18 cellular contexts compared by ENCODE assay signal in genomic region chr7:85828654-85829053, GRCh38.
DNase-seq lines count a peak whose midpoint lies in the region; ATAC-seq and TF ChIP-seq lines count a peak whose summit lies in the region.
"Had no signal": no experiment of that assay in that cellular context is flagged by ENCODE, and none has a peak within 500 bp of the region (broad histone marks: within the 10 kb centered on the region; RNA-seq: fewer than 3 reads in every experiment).

No MANE protein-coding gene starts in this region.

- H3F3A ChIP-seq in PC-9 (ENCODE audit: insufficient read depth, low read depth) (no peaks in the 10 kb centered on the region), smooth muscle cell (ENCODE audit: low read depth) (no peaks in the 10 kb centered on the region)

- no peaks in the 10 kb centered on the region for H3K4me1 Mint-ChIP-seq in T-cell
- H3K4me1 Mint-ChIP-seq: B cell had no signal

- H3K4me1 ChIP-seq in PC-9 (replicated peaks; ENCODE audit: insufficient read depth) (no peaks in the 10 kb centered on the region), fibroblast of lung (ENCODE audit: control insufficient read depth, extremely low read depth, insufficient read depth, low read length) (no peaks in the 10 kb centered on the region), smooth muscle cell (ENCODE audit: low read depth) (no peaks in the 10 kb centered on the region), adrenal gland (replicated peaks in 1 of 2) (no peaks in the 10 kb centered on the region)

- no peak for TF ChIP-seq CTCF in PC-9 (conservative IDR thresholded peaks at IDR 0.05)
- TF ChIP-seq CTCF in fibroblast of lung (conservative IDR thresholded peaks at IDR 0.05 in 1 of 2, IDR thresholded peaks at IDR 0.05 in 1 of 2; ENCODE audit: low read depth in 1 of 2, low read length in 2 of 2), result no peak
- no peak for TF ChIP-seq CTCF in smooth muscle cell (IDR thresholded peaks at IDR 0.05; ENCODE audit: borderline replicate concordance, insufficient read depth, poor library complexity, severe bottlenecking)
- TF ChIP-seq CTCF in adrenal gland (IDR thresholded peaks at IDR 0.05), result no peak

- DNase-seq in H4 (ENCODE audit: low spot score), result peak; percentile 14
- no peak for DNase-seq in PC-9
- peak; percentile 4 to 6 for DNase-seq in fibroblast of lung (ENCODE audit: low read depth in 2 of 2)
- DNase-seq in smooth muscle cell (lab: John Stamatoyannopoulos, UW; ENCODE audit: unreplicated experiment), result no peak
- DNase-seq in NCI-H446 (lab: John Stamatoyannopoulos, UW), result no peak
- no peak for DNase-seq in T-cell
- no peak for DNase-seq in adrenal gland
- DNase-seq: CD4-positive, alpha-beta T cell; DMS79 treated with DMSO at 0.1 percent for 48 hours; GDM1; MG63; NCI-H1092; NCI-H146; NCI-H2081; NCI-H510A treated with DMSO at 0.1 percent for 48 hours; RPMI8226 had no signal

- H3K36me3 ChIP-seq in PC-9 (ENCODE audit: low read depth), result no peaks in the 10 kb centered on the region
- no peaks in the 10 kb centered on the region for H3K36me3 ChIP-seq in fibroblast of lung (ENCODE audit: control insufficient read depth, insufficient read depth, low read length)
- H3K36me3 ChIP-seq in smooth muscle cell (ENCODE audit: low read depth), result no peaks in the 10 kb centered on the region
- no peaks in the 10 kb centered on the region for H3K36me3 ChIP-seq in adrenal gland (replicated peaks in 1 of 2)
- H3K36me3 ChIP-seq: MG63 had no signal

- no peak overlapping the region for H3K4me2 ChIP-seq in PC-9
- no peak overlapping the region for H3K4me2 ChIP-seq in fibroblast of lung (ENCODE audit: extremely low read depth, insufficient read depth, low read length)
- H3K4me2 ChIP-seq in smooth muscle cell, result peak overlapping the region; percentile 25

- no peaks in the 10 kb centered on the region for H3K36me3 Mint-ChIP-seq in T-cell

- H3K27ac Mint-ChIP-seq in T-cell, result no peak overlapping the region
- H3K27ac Mint-ChIP-seq: B cell; CD4-positive, alpha-beta T cell had no signal

- H4K20me1 ChIP-seq in PC-9 (ENCODE audit: insufficient read depth) (no peaks in the 10 kb centered on the region), fibroblast of lung (ENCODE audit: control insufficient read depth, extremely low read depth, insufficient read depth, low read length) (no peaks in the 10 kb centered on the region), smooth muscle cell (ENCODE audit: low read depth) (no peaks in the 10 kb centered on the region)

- 23% methylated on average over 2 of the region's 2 CpGs for WGBS in smooth muscle cell (ENCODE audit: low lambda C conversion rate)
- WGBS in adrenal gland, 4 donors, result 63 to 80% (median 68%) methylated on average over 2 of the region's 2 CpGs

- POLR2A ChIA-PET in PC-9 (lab: Charles Lee; ENCODE audit: unreplicated experiment), result no interaction called here
- POLR2A ChIA-PET in T-cell (lab: Charles Lee), result no interaction called here

- no peak overlapping the region for H3K4me3 Mint-ChIP-seq in T-cell
- H3K4me3 Mint-ChIP-seq: B cell; CD4-positive, alpha-beta T cell had no signal

- H3K27me3 ChIP-seq in PC-9 (ENCODE audit: insufficient read depth, low read depth) (no peaks in the 10 kb centered on the region), fibroblast of lung (ENCODE audit: control insufficient read depth, insufficient read depth, low read length) (no peaks in the 10 kb centered on the region), smooth muscle cell (ENCODE audit: low read depth) (no peaks in the 10 kb centered on the region), adrenal gland (no peaks in the 10 kb centered on the region)
- H3K27me3 ChIP-seq: MG63 had no signal

- no peaks in the 10 kb centered on the region for H3K27me3 Mint-ChIP-seq in T-cell
- H3K27me3 Mint-ChIP-seq: B cell; CD4-positive, alpha-beta T cell had no signal

- peak overlapping the region; percentile 69; the same call in 1 of the 2 replicates for H2AFZ ChIP-seq in PC-9
- no peak overlapping the region for H2AFZ ChIP-seq in fibroblast of lung (ENCODE audit: low read length)
- peak overlapping the region; percentile 15 for H2AFZ ChIP-seq in smooth muscle cell (ENCODE audit: low read depth)

- H3K79me2 ChIP-seq in PC-9 (ENCODE audit: low read depth) (no peaks in the 10 kb centered on the region), fibroblast of lung (ENCODE audit: control insufficient read depth, insufficient read depth, low read length) (no peaks in the 10 kb centered on the region), smooth muscle cell (ENCODE audit: low read depth) (no peaks in the 10 kb centered on the region)

- no TSS peak for BruUV-seq in PC-9 (replicated peaks; lab: Mats Ljungman, UMichigan)

- H3K9me3 Mint-ChIP-seq in T-cell, result peaks cover 0 to 2% (median 0%) of the 10 kb centered on the region in 3 donors
- H3K9me3 Mint-ChIP-seq: CD4-positive, alpha-beta T cell had no signal

- TF ChIP-seq POLR2A in adrenal gland (IDR thresholded peaks at IDR 0.05), result no peak

- no peaks in the 10 kb centered on the region for H3K9me3 ChIP-seq in PC-9 (ENCODE audit: insufficient read depth, low read depth)
- H3K9me3 ChIP-seq in fibroblast of lung (ENCODE audit: control insufficient read depth, insufficient read depth, low read depth, low read length), result no peaks in the 10 kb centered on the region
- H3K9me3 ChIP-seq in smooth muscle cell (replicated peaks; ENCODE audit: low read depth), result no peaks in the 10 kb centered on the region
- no peaks in the 10 kb centered on the region for H3K9me3 ChIP-seq in adrenal gland (replicated peaks in 1 of 3)
- H3K9me3 ChIP-seq: MG63 had no signal

- CTCF ChIA-PET in PC-9 (lab: Charles Lee) (interaction anchor here (1.9 kb wide), 1 partner anchor 798 kb away, joined by 11 read pairs; no protein-coding TSS in a partner anchor), T-cell (lab: Charles Lee) (no interaction called here)

- H3K9me2 ChIP-seq in PC-9 (ENCODE audit: insufficient read depth), result no peaks in the 10 kb centered on the region

- H3K27ac ChIP-seq in PC-9, result no peak overlapping the region
- H3K27ac ChIP-seq in fibroblast of lung (ENCODE audit: insufficient read depth, low read length), result no peak overlapping the region
- no peak overlapping the region for H3K27ac ChIP-seq in smooth muscle cell (ENCODE audit: low read depth)
- no peak overlapping the region for H3K27ac ChIP-seq in adrenal gland

- ATAC-seq in T-cell (replicated peaks in 1 of 4), result no peak
- ATAC-seq: GM12878 had no signal

- H3K4me3 ChIP-seq in PC-9 (no peak overlapping the region), fibroblast of lung (replicated peaks in 1 of 4; ENCODE audit: control extremely low read depth in 1 of 4, insufficient read depth in 1 of 4, low read depth in 3 of 4, low read length in 4 of 4) (no peak overlapping the region), smooth muscle cell (no peak overlapping the region), adrenal gland (no peak overlapping the region)
- H3K4me3 ChIP-seq: GM12878, MG63 had no signal

- intact Hi-C loops in PC-9 (cut with micrococcal nuclease; ENCODE audit: unreplicated experiment), result loop anchor here (1.0 kb wide), 1 partner anchor 797 kb away; no protein-coding TSS in a partner anchor
- intact Hi-C loops in adrenal gland (cut with DNase I), result no loop called here

- H3K9ac ChIP-seq in fibroblast of lung (ENCODE audit: insufficient read depth, low read length) (no peak overlapping the region), smooth muscle cell (ENCODE audit: low read depth) (no peak overlapping the region)

Comparison
In these comparisons a context has a peak if more than half of its experiments do, and no peak if none do; other contexts are left out.
1. DNase-seq: peak in H4 (single experiment) and fibroblast of lung (2 of 2); none in PC-9 (0 of 2), smooth muscle cell (single experiment), NCI-H446 (0 of 2), T-cell (0 of 34) and adrenal gland (0 of 7).